Comparison of ENCODE assay signal across 39 cellular contexts in the genomic region with DNA sequence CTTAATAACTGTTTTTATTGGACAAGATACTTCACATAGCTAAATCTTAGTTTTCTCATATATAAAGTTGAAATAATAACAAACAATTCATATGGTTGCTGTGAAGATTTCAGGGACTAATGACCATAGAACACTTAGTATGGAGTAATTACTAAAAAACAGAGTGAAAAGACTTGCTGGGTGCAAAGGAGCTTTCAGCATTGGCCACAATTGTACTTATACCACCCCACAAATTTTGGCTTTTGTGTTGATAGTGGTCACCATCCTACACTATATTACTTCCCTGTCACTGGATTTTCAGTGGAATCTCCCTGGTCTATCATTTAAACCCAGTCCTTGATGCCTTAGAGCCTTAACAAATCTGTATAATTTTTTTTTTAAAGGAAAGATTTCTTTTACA.
"Had no signal": no experiment of that assay in that cellular context is flagged by ENCODE, and none has a peak within 500 bp of the region (broad histone marks: within the 10 kb centered on the region; RNA-seq: fewer than 3 reads in every experiment).

No MANE protein-coding gene starts in this region.

- H3K36me3 Mint-ChIP-seq: activated naive CD4-positive, alpha-beta T cell treated with anti-CD3 and anti-CD28 coated beads, Interleukin-2, amount 10 ng/mL, durations not matched to agents 7 days and 5 days; activated naive CD4-positive, alpha-beta T cell treated with anti-CD3 and anti-CD28 coated beads, Interleukin-2, amount 50 U/mL, for 24 hours; activated naive CD4-positive, alpha-beta T cell treated with anti-CD3 and anti-CD28 coated beads, Interleukin-2, amount 50 U/mL, for 72 hours; activated naive CD8-positive, alpha-beta T cell; activated naive CD8-positive, alpha-beta T cell treated with anti-CD3 and anti-CD28 coated beads for 36 hours; activated naive CD8-positive, alpha-beta T cell treated with anti-CD3 and anti-CD28 coated beads, Interleukin-2, amount 10 ng/mL, durations not matched to agents 7 days and 5 days; brain had no signal

- DNase-seq: activated effector memory CD4-positive, alpha-beta T cell treated with anti-CD3 and anti-CD28 coated beads, Interleukin-2, amount 50 U/mL, for 16 hours; activated effector memory CD4-positive, alpha-beta T cell treated with Interleukin-2 at 50 U/mL for 16 hours; activated gamma-delta T cell; activated gamma-delta T cell treated with Interleukin-2 at 50 U/mL for 16 hours; activated naive CD4-positive, alpha-beta T cell; activated naive CD4-positive, alpha-beta T cell treated with anti-CD3 and anti-CD28 coated beads for 36 hours; activated naive CD4-positive, alpha-beta T cell treated with anti-CD3 and anti-CD28 coated beads, Interleukin-2, amount 10 ng/mL, durations not matched to agents 7 days and 5 days; activated naive CD4-positive, alpha-beta T cell treated with anti-CD3 and anti-CD28 coated beads, Interleukin-2, amount 50 U/mL, for 16 hours; activated naive CD4-positive, alpha-beta T cell treated with Interleukin-2 at 50 U/mL for 16 hours; activated naive CD8-positive, alpha-beta T cell treated with anti-CD3 and anti-CD28 coated beads for 36 hours; activated naive CD8-positive, alpha-beta T cell treated with anti-CD3 and anti-CD28 coated beads, Interleukin-2, amount 10 ng/mL, durations not matched to agents 7 days and 5 days; activated naive CD8-positive, alpha-beta T cell treated with anti-CD3 and anti-CD28 coated beads, Interleukin-2, amount 50 U/mL, for 24 hours; activated T-cell treated with anti-CD3 and anti-CD28 coated beads, Interleukin-2, amount 50 U/mL, for 24 hours; activated T-cell treated with anti-CD3 and anti-CD28 coated beads, Interleukin-2, amount 50 U/mL, for 4 hours; activated T-cell treated with anti-CD3 and anti-CD28 coated beads, Interleukin-2, amount 50 U/mL, for 48 hours; activated T-cell treated with anti-CD3 and anti-CD28 coated beads, Interleukin-2, amount 50 U/mL, for 72 hours; adrenal gland; amniotic stem cell; amygdala; anterior cingulate cortex; aorta; body of pancreas; brain microvascular endothelial cell; caudate nucleus; central memory CD4-positive, alpha-beta T cell; cerebellar nuclear complex had no signal

- FAIRE-seq: astrocyte, bronchial epithelial cell had no signal

- H3K9me3 ChIP-seq: adrenal gland, ascending aorta, body of pancreas, breast epithelium had no signal

- H3K4me1 ChIP-seq: adrenal gland, ascending aorta, body of pancreas, breast epithelium had no signal

- H3K4me3 ChIP-seq: adrenal gland, ascending aorta, body of pancreas, breast epithelium, cardiac muscle cell had no signal

- H3K27ac Mint-ChIP-seq: activated naive CD4-positive, alpha-beta T cell treated with anti-CD3 and anti-CD28 coated beads for 36 hours; activated naive CD4-positive, alpha-beta T cell treated with anti-CD3 and anti-CD28 coated beads, Interleukin-2, amount 10 ng/mL, durations not matched to agents 7 days and 5 days; activated naive CD4-positive, alpha-beta T cell treated with anti-CD3 and anti-CD28 coated beads, Interleukin-2, amount 50 U/mL, for 24 hours; activated naive CD4-positive, alpha-beta T cell treated with anti-CD3 and anti-CD28 coated beads, Interleukin-2, amount 50 U/mL, for 72 hours; activated naive CD8-positive, alpha-beta T cell; activated naive CD8-positive, alpha-beta T cell treated with anti-CD3 and anti-CD28 coated beads for 36 hours; activated naive CD8-positive, alpha-beta T cell treated with anti-CD3 and anti-CD28 coated beads, Interleukin-2, amount 10 ng/mL, durations not matched to agents 7 days and 5 days; activated naive CD8-positive, alpha-beta T cell treated with anti-CD3 and anti-CD28 coated beads, Interleukin-2, amount 50 U/mL, for 24 hours; activated T-cell treated with anti-CD3 and anti-CD28 coated beads, Interleukin-2, amount 50 U/mL, for 24 hours; activated T-cell treated with anti-CD3 and anti-CD28 coated beads, Interleukin-2, amount 50 U/mL, for 72 hours; activated T-helper 1 cell treated with anti-CD3 and anti-CD28 coated beads, Interleukin-12 subunit alpha, Interleukin-12 subunit beta, Interleukin-2, Interleukin-4 antibody, amounts not matched to agents 30 ng/mL and 10 ng/mL and 1 ng/mL, durations not matched to agents 14 hours and 24 hours and 36 hours; activated T-helper 17 cell treated with anti-CD3 and anti-CD28 coated beads, Interleukin-2, amount 50 U/mL, for 72 hours; activated T-helper 2 cell treated with anti-CD3 and anti-CD28 coated beads, Interferon-gamma antibody, Interleukin-2, Interleukin-4, amounts not matched to agents 10 μg/mL and 5 μg/mL and 100 μg/mL, durations not matched to agents 14 hours and 24 hours and 36 hours; brain had no signal

- H3K4me1 Mint-ChIP-seq: activated naive CD4-positive, alpha-beta T cell treated with anti-CD3 and anti-CD28 coated beads, Interleukin-2, amount 10 ng/mL, durations not matched to agents 7 days and 5 days; activated naive CD4-positive, alpha-beta T cell treated with anti-CD3 and anti-CD28 coated beads, Interleukin-2, amount 50 U/mL, for 24 hours; activated naive CD8-positive, alpha-beta T cell treated with anti-CD3 and anti-CD28 coated beads for 36 hours; activated naive CD8-positive, alpha-beta T cell treated with anti-CD3 and anti-CD28 coated beads, Interleukin-2, amount 10 ng/mL, durations not matched to agents 7 days and 5 days; activated naive CD8-positive, alpha-beta T cell treated with anti-CD3 and anti-CD28 coated beads, Interleukin-2, amount 50 U/mL, for 24 hours; activated T-helper 17 cell treated with anti-CD3 and anti-CD28 coated beads, Interleukin-2, amount 50 U/mL, for 72 hours; central memory CD8-positive, alpha-beta T cell had no signal

- H3K9me3 Mint-ChIP-seq: activated naive CD4-positive, alpha-beta T cell treated with anti-CD3 and anti-CD28 coated beads, Interleukin-2, amount 10 ng/mL, durations not matched to agents 7 days and 5 days; activated naive CD4-positive, alpha-beta T cell treated with anti-CD3 and anti-CD28 coated beads, Interleukin-2, amount 50 U/mL, for 24 hours; activated naive CD8-positive, alpha-beta T cell treated with anti-CD3 and anti-CD28 coated beads, Interleukin-2, amount 50 U/mL, for 24 hours; activated T-helper 1 cell treated with anti-CD3 and anti-CD28 coated beads, Interleukin-12 subunit alpha, Interleukin-12 subunit beta, Interleukin-2, Interleukin-4 antibody, amounts not matched to agents 30 ng/mL and 10 ng/mL and 1 ng/mL, durations not matched to agents 14 hours and 24 hours and 36 hours; activated T-helper 2 cell treated with anti-CD3 and anti-CD28 coated beads, Interferon-gamma antibody, Interleukin-2, Interleukin-4, amounts not matched to agents 10 μg/mL and 5 μg/mL and 100 μg/mL, durations not matched to agents 14 hours and 24 hours and 36 hours had no signal

- H3K36me3 ChIP-seq: adrenal gland, ascending aorta, brain microvascular endothelial cell, breast epithelium, cardiac muscle cell had no signal

- H3K27me3 ChIP-seq: adrenal gland, ascending aorta, brain microvascular endothelial cell, breast epithelium, cardiac muscle cell had no signal

- H3K27ac ChIP-seq: adrenal gland, ascending aorta, body of pancreas, brain microvascular endothelial cell, breast epithelium, cardiac muscle cell had no signal

- ATAC-seq: activated naive CD4-positive, alpha-beta T cell treated with anti-CD3 and anti-CD28 coated beads, Interleukin-2, amount 50 U/mL, for 72 hours; activated naive CD8-positive, alpha-beta T cell treated with anti-CD3 and anti-CD28 coated beads, Interleukin-2, amount 50 U/mL, for 24 hours; activated T-cell treated with anti-CD3 and anti-CD28 coated beads, Interleukin-2, amount 50 U/mL, for 4 hours; activated T-cell treated with anti-CD3 and anti-CD28 coated beads, Interleukin-2, amount 50 U/mL, for 72 hours; activated T-helper 17 cell treated with anti-CD3 and anti-CD28 coated beads, Interleukin-2, amount 50 U/mL, for 72 hours; body of pancreas had no signal

- H3K27me3 Mint-ChIP-seq: activated naive CD4-positive, alpha-beta T cell treated with anti-CD3 and anti-CD28 coated beads, Interleukin-2, amount 10 ng/mL, durations not matched to agents 7 days and 5 days; activated naive CD4-positive, alpha-beta T cell treated with anti-CD3 and anti-CD28 coated beads, Interleukin-2, amount 50 U/mL, for 24 hours; activated naive CD8-positive, alpha-beta T cell; activated naive CD8-positive, alpha-beta T cell treated with anti-CD3 and anti-CD28 coated beads for 36 hours; activated naive CD8-positive, alpha-beta T cell treated with anti-CD3 and anti-CD28 coated beads, Interleukin-2, amount 10 ng/mL, durations not matched to agents 7 days and 5 days; activated naive CD8-positive, alpha-beta T cell treated with anti-CD3 and anti-CD28 coated beads, Interleukin-2, amount 50 U/mL, for 24 hours; activated T-cell treated with anti-CD3 and anti-CD28 coated beads, Interleukin-2, amount 50 U/mL, for 24 hours; activated T-helper 17 cell treated with anti-CD3 and anti-CD28 coated beads, Interleukin-2, amount 50 U/mL, for 72 hours; central memory CD8-positive, alpha-beta T cell had no signal

- H3K4me3 Mint-ChIP-seq: activated naive CD4-positive, alpha-beta T cell treated with anti-CD3 and anti-CD28 coated beads for 36 hours; activated naive CD4-positive, alpha-beta T cell treated with anti-CD3 and anti-CD28 coated beads, Interleukin-2, amount 10 ng/mL, durations not matched to agents 7 days and 5 days; activated naive CD4-positive, alpha-beta T cell treated with anti-CD3 and anti-CD28 coated beads, Interleukin-2, amount 50 U/mL, for 24 hours; activated naive CD8-positive, alpha-beta T cell; activated naive CD8-positive, alpha-beta T cell treated with anti-CD3 and anti-CD28 coated beads for 36 hours; activated naive CD8-positive, alpha-beta T cell treated with anti-CD3 and anti-CD28 coated beads, Interleukin-2, amount 10 ng/mL, durations not matched to agents 7 days and 5 days; activated naive CD8-positive, alpha-beta T cell treated with anti-CD3 and anti-CD28 coated beads, Interleukin-2, amount 50 U/mL, for 24 hours; activated T-cell treated with anti-CD3 and anti-CD28 coated beads, Interleukin-2, amount 50 U/mL, for 24 hours; activated T-cell treated with anti-CD3 and anti-CD28 coated beads, Interleukin-2, amount 50 U/mL, for 4 hours; activated T-cell treated with anti-CD3 and anti-CD28 coated beads, Interleukin-2, amount 50 U/mL, for 72 hours; activated T-helper 1 cell treated with anti-CD3 and anti-CD28 coated beads, Interleukin-12 subunit alpha, Interleukin-12 subunit beta, Interleukin-2, Interleukin-4 antibody, amounts not matched to agents 30 ng/mL and 10 ng/mL and 1 ng/mL, durations not matched to agents 14 hours and 24 hours and 36 hours; activated T-helper 17 cell treated with anti-CD3 and anti-CD28 coated beads, Interleukin-2, amount 50 U/mL, for 72 hours; brain; central memory CD8-positive, alpha-beta T cell had no signal
